Comparison of ENCODE assay signal across 17 cellular contexts in genomic region chr6:168015492-168016175, GRCh38. TPM values are rescaled to one million over a fixed set of nuclear protein-coding genes. Genes with fewer than 3 reads are reported as not detected.
"Had no signal": no experiment of that assay in that cellular context is flagged by ENCODE, and none has a peak within 500 bp of the region (broad histone marks: within the 10 kb centered on the region; RNA-seq: fewer than 3 reads in every experiment).

No MANE protein-coding gene starts in this region.

- H3K27me3 ChIP-seq: left lung, right atrium auricular region, spleen had no signal

- ATAC-seq: activated CD4-positive, alpha-beta T cell treated with anti-CD3 and anti-CD28 coated beads for 36 hours; activated CD8-positive, alpha-beta memory T cell treated with anti-CD3 and anti-CD28 coated beads, Interleukin-2, amount 10 ng/mL, durations not matched to agents 7 days and 5 days; activated naive CD8-positive, alpha-beta T cell treated with anti-CD3 and anti-CD28 coated beads, Interleukin-2, amount 50 U/mL, for 24 hours; left lung; naive thymus-derived CD8-positive, alpha-beta T cell; stimulated activated naive CD8-positive, alpha-beta T cell treated with anti-CD3 and anti-CD28 coated beads, Interleukin-15, amount 100 ng/mL, for 72 hours had no signal

- H3K27ac ChIP-seq: esophagus squamous epithelium, left lung, right atrium auricular region, spleen had no signal

- H3K4me3 ChIP-seq: left lung, right atrium auricular region, spleen had no signal

- DNase-seq: activated CD4-positive, alpha-beta memory T cell treated with anti-CD3 and anti-CD28 coated beads for 36 hours; activated CD4-positive, alpha-beta T cell treated with anti-CD3 and anti-CD28 coated beads for 36 hours; activated CD8-positive, alpha-beta memory T cell treated with anti-CD3 and anti-CD28 coated beads, Interleukin-2, amount 10 ng/mL, durations not matched to agents 7 days and 5 days; activated naive CD4-positive, alpha-beta T cell treated with anti-CD3 and anti-CD28 coated beads for 36 hours; activated naive CD8-positive, alpha-beta T cell treated with anti-CD3 and anti-CD28 coated beads, Interleukin-2, amount 50 U/mL, for 24 hours; activated T-cell treated with anti-CD3 and anti-CD28 coated beads, Interleukin-2, amount 50 U/mL, for 1 hour; aorta; esophagus squamous epithelium; foreskin melanocyte; left lung; naive thymus-derived CD8-positive, alpha-beta T cell; spleen; stimulated activated naive CD8-positive, alpha-beta T cell treated with anti-CD3 and anti-CD28 coated beads, Interleukin-15, amount 100 ng/mL, for 72 hours; T-helper 2 cell had no signal

- H3K4me1 ChIP-seq: left lung, right atrium auricular region, spleen had no signal

- H3K36me3 ChIP-seq: esophagus squamous epithelium, left lung, right atrium auricular region, spleen had no signal

RNA-seq across cellular contexts. Expression of gene KIF25, which starts 18.2 kb away (rescaled TPM):
- total RNA-seq: activated CD4-positive, alpha-beta memory T cell treated with anti-CD3 and anti-CD28 coated beads for 36 hours; activated CD4-positive, alpha-beta T cell treated with anti-CD3 and anti-CD28 coated beads for 36 hours; activated CD8-positive, alpha-beta memory T cell treated with anti-CD3 and anti-CD28 coated beads, Interleukin-2, amount 10 ng/mL, durations not matched to agents 7 days and 5 days; activated naive CD4-positive, alpha-beta T cell treated with anti-CD3 and anti-CD28 coated beads for 36 hours; activated T-helper 2 cell treated with anti-CD3 and anti-CD28 coated beads, Interferon-gamma antibody, Interleukin-2, Interleukin-4, amounts not matched to agents 10 μg/mL and 5 μg/mL and 100 μg/mL, durations not matched to agents 14 hours and 24 hours and 36 hours; naive thymus-derived CD8-positive, alpha-beta T cell; progenitor cell of endocrine pancreas; right atrium auricular region had no signal
